Comparison of ENCODE assay signal across 22 cellular contexts in genomic region chr1:24621121-24621520, GRCh38. TPM values are rescaled to one million over a fixed set of nuclear protein-coding genes. Genes with fewer than 3 reads are reported as not detected.
DNase-seq lines count a peak whose midpoint lies in the region; ATAC-seq and TF ChIP-seq lines count a peak whose summit lies in the region.
"Had no signal": no experiment of that assay in that cellular context is flagged by ENCODE, and none has a peak within 500 bp of the region (broad histone marks: within the 10 kb centered on the region; RNA-seq: fewer than 3 reads in every experiment).

No MANE protein-coding gene starts in this region.

- ATAC-seq in HG02970 (IDR thresholded peaks at IDR 0.05; ENCODE audit: low FRiP score, unreplicated experiment) (no peak), left lobe of liver (no peak)

- WGBS in trophoblast cell (ENCODE audit: extremely low coverage, insufficient coverage, insufficient read length) = no CpG with 5 or more reads among the region's 5 CpGs

- no peak overlapping the region for H3K4me3 Mint-ChIP-seq in Calu3 (ENCODE audit: low read depth, unreplicated experiment)

- H3K27me3 Mint-ChIP-seq in Calu3 (ENCODE audit: unreplicated experiment) = no peaks in the 10 kb centered on the region

- no peaks in the 10 kb centered on the region for H3K9me3 ChIP-seq in trophoblast cell (ENCODE audit: insufficient read depth, low read depth, low read length)
- H3K9me3 ChIP-seq: HAP-1 had no signal

- no peak overlapping the region for H4K8ac ChIP-seq in trophoblast cell (ENCODE audit: low read depth, low read length)

- H4K91ac ChIP-seq in trophoblast cell (ENCODE audit: low read depth, low read length) = no peak overlapping the region

- H3K14ac ChIP-seq in trophoblast cell (ENCODE audit: low read length) = no peak overlapping the region

- no peak overlapping the region for H3K4ac ChIP-seq in trophoblast cell (ENCODE audit: low read depth, low read length)

- H3K36me3 ChIP-seq in trophoblast cell (ENCODE audit: control insufficient read depth in 1 of 2, insufficient read depth in 2 of 2, low read length in 2 of 2) (no peaks in the 10 kb centered on the region), brain microvascular endothelial cell (replicated peaks) (no peaks in the 10 kb centered on the region)
- H3K36me3 ChIP-seq: HAP-1 had no signal

- H2AK5ac ChIP-seq in trophoblast cell (ENCODE audit: low read length) = no peak overlapping the region

- H2BK120ac ChIP-seq in trophoblast cell (ENCODE audit: insufficient read depth, low read length, poor library complexity) = no peak overlapping the region

- H3K4me3 ChIP-seq in choroid plexus epithelial cell (ENCODE audit: low read depth, low read length) (no peak overlapping the region), trophoblast cell (ENCODE audit: low read depth, low read length) (no peak overlapping the region), brain microvascular endothelial cell (ENCODE audit: low read depth, low read length) (no peak overlapping the region)
- H3K4me3 ChIP-seq: HAP-1, SK-N-MC had no signal

- H3K4me1 Mint-ChIP-seq in Calu3 (ENCODE audit: low read depth, unreplicated experiment) = peaks cover 12% of the 10 kb centered on the region

- no peak overlapping the region for H3K27ac ChIP-seq in trophoblast cell (ENCODE audit: low read depth, low read length)
- H3K27ac ChIP-seq in brain microvascular endothelial cell = no peak overlapping the region
- no peak overlapping the region for H3K27ac ChIP-seq in caudate nucleus (ENCODE audit: low read depth, low read length)
- H3K27ac ChIP-seq: C4-2B, RWPE1, SK-N-MC had no signal

- no peaks in the 10 kb centered on the region for H3K9me3 Mint-ChIP-seq in Calu3 (ENCODE audit: low read depth, unreplicated experiment)

- no peak overlapping the region for H3K4me2 ChIP-seq in trophoblast cell (ENCODE audit: low read length)

- H2BK12ac ChIP-seq in trophoblast cell (ENCODE audit: low read length) = no peak overlapping the region

- no peak overlapping the region for H3K18ac ChIP-seq in trophoblast cell (ENCODE audit: low read length)

- CTCF ChIA-PET in Calu3 (lab: Charles Lee) = interaction anchor here (0.7 kb wide), 1 partner anchor 25 kb away, joined by 3 read pairs; no protein-coding TSS in a partner anchor

- peaks cover 3% of the 10 kb centered on the region for H3K36me3 Mint-ChIP-seq in Calu3 (ENCODE audit: insufficient read depth, unreplicated experiment)

- no peak overlapping the region for H2AFZ ChIP-seq in trophoblast cell (ENCODE audit: insufficient read depth, low read length, poor library complexity)

- intact Hi-C loops in Calu3 (cut with micrococcal nuclease; ENCODE audit: unreplicated experiment) = no loop called here

- peaks cover 4% of the 10 kb centered on the region for H3K79me1 ChIP-seq in trophoblast cell (ENCODE audit: low read length)

- no peak overlapping the region for H3K23ac ChIP-seq in trophoblast cell (ENCODE audit: low read length)

- H3K27ac Mint-ChIP-seq in Calu3 (ENCODE audit: unreplicated experiment) = peak overlapping the region; percentile 51

- no peaks in the 10 kb centered on the region for H3K27me3 ChIP-seq in trophoblast cell (ENCODE audit: insufficient read depth, low read length)
- no peaks in the 10 kb centered on the region for H3K27me3 ChIP-seq in brain microvascular endothelial cell (replicated peaks)

- H4K12ac ChIP-seq in trophoblast cell (ENCODE audit: low read depth, low read length) = no peak overlapping the region

- H3K9ac ChIP-seq in trophoblast cell (ENCODE audit: low read length) = no peak overlapping the region

- H2BK5ac ChIP-seq in trophoblast cell (ENCODE audit: low read depth, low read length, poor library complexity) = no peak overlapping the region

- TF ChIP-seq CTCF in Calu3 (IDR thresholded peaks at IDR 0.05; ENCODE audit: unreplicated experiment) (no peak), choroid plexus epithelial cell (conservative IDR thresholded peaks at IDR 0.05; ENCODE audit: low read depth, low read length) (no peak), brain microvascular endothelial cell (IDR thresholded peaks at IDR 0.05; ENCODE audit: low read depth, low read length, missing control alignments) (no peak)

- peaks cover 6 to 8% of the 10 kb centered on the region in 2 experiments for H3K4me1 ChIP-seq in trophoblast cell (ENCODE audit: control insufficient read depth in 1 of 2, insufficient read depth in 2 of 2, low read length in 2 of 2)
- H3K4me1 ChIP-seq: HAP-1 had no signal

- in situ Hi-C loops in brain microvascular endothelial cell (cut with HindIII; ENCODE audit: low pct_ligation_motif_present, low sequenced_read_pairs) = no loop called here

- BruUV-seq in Calu3 (replicated peaks; lab: Mats Ljungman, UMichigan) = no TSS peak

- H3K79me2 ChIP-seq in trophoblast cell (ENCODE audit: control insufficient read depth, insufficient read depth, low read length, poor library complexity) = no peaks in the 10 kb centered on the region

- no peak for DNase-seq in Calu3
- DNase-seq in HCEC 1CT = peak; percentile 17
- DNase-seq in choroid plexus epithelial cell (ENCODE audit: low read depth) = peak; percentile 15
- DNase-seq in trophoblast cell = peak; percentile 78 to 91
- no peak for DNase-seq in brain microvascular endothelial cell
- DNase-seq in caudate nucleus (lab: John Stamatoyannopoulos, UW) = no peak
- DNase-seq in left lobe of liver (ENCODE audit: low spot score) = no peak
- DNase-seq: DMS53; KG1; NCI-H1092 treated with DMSO at 0.1 percent for 48 hours; NCI-H1436 treated with DMSO at 0.1 percent for 48 hours; NCI-H1930; NCI-H226; NCI-H510A treated with DMSO at 0.1 percent for 48 hours; NCI-H774; NK-92 treated with Interleukin-12 subunit alpha and Interleukin-12 subunit beta, amount 100 ng/mL, for 24 hours; SHP77 treated with DMSO at 0.1 percent for 48 hours had no signal

RNA-seq across cellular contexts. Expression of gene SRRM1, which starts 22.0 kb away (rescaled TPM):
- total RNA-seq in Calu3 (2022) (122 and 130 TPM in 2 replicates), left lobe of liver (43.7 TPM)
- 231 and 235 TPM in 2 replicates for polyA plus RNA-seq in trophoblast cell (2013)

Comparison
In these comparisons a context has a peak if more than half of its experiments do, and no peak if none do; other contexts are left out.
1. DNase-seq: peak in HCEC 1CT (single experiment), choroid plexus epithelial cell (single experiment) and trophoblast cell (2 of 2); none in Calu3 (single experiment), brain microvascular endothelial cell (single experiment), caudate nucleus (0 of 61) and left lobe of liver (single experiment).